Comparison of ENCODE assay signal across 14 cellular contexts in the genomic region with DNA sequence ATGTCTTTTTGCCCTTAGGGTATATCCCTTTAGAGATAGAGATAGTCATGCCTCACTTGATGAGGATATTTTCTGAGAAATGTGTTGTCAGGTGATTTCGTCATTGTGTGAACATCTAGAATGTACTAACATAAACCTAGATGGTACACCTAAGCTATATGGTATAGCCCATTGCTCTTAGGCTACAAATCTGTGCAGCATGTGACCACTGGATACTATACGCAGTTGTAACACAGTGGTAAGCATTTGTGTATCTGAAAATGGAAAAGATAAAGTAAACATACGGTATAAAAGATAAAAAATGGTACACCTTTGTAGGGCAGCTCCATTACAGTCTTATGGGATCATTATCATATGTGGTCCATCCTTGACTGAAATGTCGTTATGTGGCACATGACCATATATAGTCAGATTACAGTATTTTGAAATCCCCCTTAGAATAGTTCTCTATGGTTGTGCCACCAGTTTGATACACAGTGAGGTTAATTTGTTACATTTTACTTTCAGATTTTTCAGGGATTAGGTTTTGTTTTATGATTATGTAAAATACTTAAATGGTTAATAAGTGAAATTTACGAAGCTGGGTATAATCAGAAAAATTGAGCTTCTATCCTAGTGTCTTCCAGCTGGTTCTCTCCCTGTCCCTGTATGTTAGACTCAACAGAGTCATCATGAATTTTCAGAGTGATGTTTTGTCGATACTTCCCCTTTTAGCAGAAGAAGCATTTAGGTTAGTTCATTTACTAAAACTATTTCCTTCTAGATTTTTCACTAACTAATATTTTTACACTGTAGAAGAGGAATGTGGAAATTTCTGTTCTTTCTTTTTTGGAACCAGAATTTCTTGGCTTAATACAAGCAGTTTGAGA. TPM values are rescaled to one million over a fixed set of nuclear protein-coding genes. Genes with fewer than 3 reads are reported as not detected.
A peak's percentile ranks its signal among the peaks of the same experiment; 100 is the strongest.
DNase-seq lines count a peak whose midpoint lies in the region; ATAC-seq and TF ChIP-seq lines count a peak whose summit lies in the region.
"Had no signal": no experiment of that assay in that cellular context is flagged by ENCODE, and none has a peak within 500 bp of the region (broad histone marks: within the 10 kb centered on the region; RNA-seq: fewer than 3 reads in every experiment).

No MANE protein-coding gene starts in this region.

- TF ChIP-seq CTCF in HFFc6 (IDR thresholded peaks at IDR 0.05), result no peak
- no peak for TF ChIP-seq CTCF in neutrophil (IDR thresholded peaks at IDR 0.05)
- no peak for TF ChIP-seq CTCF in foreskin keratinocyte (conservative IDR thresholded peaks at IDR 0.05)

- H3K27ac ChIP-seq in neutrophil, result peak overlapping the region; percentile 82
- no peak overlapping the region for H3K27ac ChIP-seq in foreskin keratinocyte

- H3K4me1 ChIP-seq in neutrophil (ENCODE audit: control insufficient read depth in 1 of 2, insufficient read depth in 1 of 2, low read depth in 1 of 2, low read length in 1 of 2) (peaks cover 18 to 21% of the 10 kb centered on the region in 2 experiments), foreskin keratinocyte (peaks cover 21% of the 10 kb centered on the region)

- DNase-seq in NOMO-1 (lab: John Stamatoyannopoulos, UW; ENCODE audit: unreplicated experiment in 2 of 2), result peak; percentile 22 to 67
- DNase-seq in NOMO-1 treated with dmso at 0.1 percent for 144 hours (lab: John Stamatoyannopoulos, UW; ENCODE audit: unreplicated experiment), result no peak
- no peak for DNase-seq in HFFc6
- no peak for DNase-seq in T-cell
- no peak for DNase-seq in foreskin keratinocyte
- DNase-seq in MG63, result no peak
- DNase-seq in DMS153 (lab: John Stamatoyannopoulos, UW), result no peak
- DNase-seq: 8988T; activated CD4-positive, CD25-positive, alpha-beta regulatory T cell; NCI-H1092 treated with DMSO at 0.1 percent for 48 hours; NCI-H226; tibial artery had no signal

- H3K27me3 Mint-ChIP-seq in HFFc6 (ENCODE audit: insufficient read depth) (no peaks in the 10 kb centered on the region), T-cell (no peaks in the 10 kb centered on the region)

- H3K36me3 Mint-ChIP-seq in HFFc6 (ENCODE audit: low read depth), result peaks cover 16% of the 10 kb centered on the region
- H3K36me3 Mint-ChIP-seq in T-cell, result peaks cover 19% of the 10 kb centered on the region

- ATAC-seq in T-cell (replicated peaks in 1 of 4) (no peak), foreskin keratinocyte (no peak)
- ATAC-seq: Right ventricle myocardium inferior had no signal

- CTCF ChIA-PET in T-cell (lab: Charles Lee), result interaction anchor here in 1 of 2 donors (1.1 kb wide), 1 partner anchor 10 kb away, joined by 3 read pairs; no protein-coding TSS in a partner anchor

- no peaks in the 10 kb centered on the region for H3K9me3 ChIP-seq in neutrophil
- peaks cover 6% of the 10 kb centered on the region for H3K9me3 ChIP-seq in MG63
- H3K9me3 ChIP-seq: tibial artery had no signal

- H3K27me3 ChIP-seq in neutrophil (no peaks in the 10 kb centered on the region), foreskin keratinocyte (no peaks in the 10 kb centered on the region), MG63 (no peaks in the 10 kb centered on the region)
- H3K27me3 ChIP-seq: tibial artery had no signal

- no peak overlapping the region for H3K4me3 ChIP-seq in neutrophil (ENCODE audit: low read depth in 1 of 2, low read length in 1 of 2)
- no peak overlapping the region for H3K4me3 ChIP-seq in MG63
- H3K4me3 ChIP-seq: tibial artery had no signal

- H3K9me3 Mint-ChIP-seq in HFFc6 (no peaks in the 10 kb centered on the region), T-cell (no peaks in the 10 kb centered on the region)

- H3K4me1 Mint-ChIP-seq in HFFc6 (ENCODE audit: low read depth), result peaks cover 63% of the 10 kb centered on the region
- peaks cover 75 to 87% (median 77%) of the 10 kb centered on the region in 3 donors for H3K4me1 Mint-ChIP-seq in T-cell

- peak overlapping the region; percentile 69 for H3K27ac Mint-ChIP-seq in HFFc6
- H3K27ac Mint-ChIP-seq in T-cell, result no peak overlapping the region

- POLR2A ChIA-PET in T-cell (lab: Charles Lee), result interaction anchor here in 1 of 2 donors (0.6 to 1.2 kb wide), 3 partner anchors 14 to 25 kb away, joined by 3 read pairs; no protein-coding TSS in a partner anchor

- no peaks in the 10 kb centered on the region for H3K36me3 ChIP-seq in neutrophil
- peaks cover 16% of the 10 kb centered on the region for H3K36me3 ChIP-seq in MG63
- H3K36me3 ChIP-seq: tibial artery had no signal

- no peak overlapping the region for H3K4me3 Mint-ChIP-seq in HFFc6
- H3K4me3 Mint-ChIP-seq in T-cell, result peak overlapping the region in 2 of 3 donors; percentile 18 to 25

RNA-seq across cellular contexts. Expression of a gene that starts 12.8 kb away (rescaled TPM):
- total RNA-seq in HFFc6 (2021; fragmentation: NEBNext Ultra II Directional; extraction: Animal tissue kit (Norgen Biotek cat#: 25700)), result 10 to 100 TPM; 62.0 to 74.6 (median 67.4) TPM
- 100 to 1,000 TPM; 119 to 131 (median 125) TPM for total RNA-seq in T-cell
- total RNA-seq in foreskin keratinocyte, result 71.6 and 77.5 TPM in 2 replicates
- 8.9 and 11.5 TPM in 2 replicates for polyA plus RNA-seq in foreskin keratinocyte
- total RNA-seq in MG63 (2014; rRNA removed; shearing (Covaris generic); ENCODE audit: low replicate concordance), result 18.4 and 33.9 TPM in 2 replicates

RNA-seq across cellular contexts. Expression of a gene that starts 47.4 kb away (rescaled TPM):
- 10 to 100 TPM; 46.3 to 59.2 (median 51.9) TPM for total RNA-seq in HFFc6 (2021; fragmentation: NEBNext Ultra II Directional; extraction: Animal tissue kit (Norgen Biotek cat#: 25700))
- 10 to 100 TPM; 33.3 to 44.4 (median 43.5) TPM for total RNA-seq in T-cell
- 43.6 and 60.7 TPM in 2 replicates for total RNA-seq in foreskin keratinocyte
- polyA plus RNA-seq in foreskin keratinocyte, result 39.8 and 44.2 TPM in 2 replicates
- total RNA-seq in MG63 (2014; rRNA removed; shearing (Covaris generic); ENCODE audit: low replicate concordance), result 31.3 and 101 TPM in 2 replicates

Comparison
In these comparisons a context has a peak if more than half of its experiments do, and no peak if none do; other contexts are left out.
1. DNase-seq: peak in NOMO-1 (2 of 2); none in NOMO-1 treated with dmso at 0.1 percent for 144 hours (single experiment), HFFc6 (single experiment), T-cell (0 of 34), foreskin keratinocyte (0 of 2), MG63 (single experiment) and DMS153 (single experiment).